Comparison of ENCODE assay signal across 12 cellular contexts in genomic region chr1:223700388-223700918, GRCh38. TPM values are rescaled to one million over a fixed set of nuclear protein-coding genes. Genes with fewer than 3 reads are reported as not detected.
DNase-seq lines count a peak whose midpoint lies in the region; ATAC-seq and TF ChIP-seq lines count a peak whose summit lies in the region.
"Had no signal": no experiment of that assay in that cellular context is flagged by ENCODE, and none has a peak within 500 bp of the region (broad histone marks: within the 10 kb centered on the region; RNA-seq: fewer than 3 reads in every experiment).

No MANE protein-coding gene starts in this region.

- peaks cover 16% of the 10 kb centered on the region for H3K4me1 Mint-ChIP-seq in GM23338

- peaks cover 9% of the 10 kb centered on the region for H3K27me3 Mint-ChIP-seq in GM23338 (ENCODE audit: insufficient read depth, low read depth, poor library complexity)

- H3K4me3 ChIP-seq in GM23338 (no peak overlapping the region), SJCRH30 (no peak overlapping the region), fibroblast of pulmonary artery (replicated peaks; ENCODE audit: low read depth, low read length) (no peak overlapping the region), skin epidermis (no peak overlapping the region)
- H3K4me3 ChIP-seq: body of pancreas had no signal

- H3K36me3 Mint-ChIP-seq in GM23338 (ENCODE audit: low read depth), result no peaks in the 10 kb centered on the region; the same call in 2 of the 3 replicates

- H3K4me1 ChIP-seq in GM23338 (ENCODE audit: insufficient read depth) (peaks cover 11% of the 10 kb centered on the region; the same call in 1 of the 2 replicates), SJCRH30 (peaks cover 23% of the 10 kb centered on the region)
- H3K4me1 ChIP-seq: body of pancreas had no signal

- H3K9me3 ChIP-seq in SJCRH30 (replicated peaks), result no peaks in the 10 kb centered on the region
- H3K9me3 ChIP-seq: body of pancreas had no signal

- no peaks in the 10 kb centered on the region for H3K79me2 ChIP-seq in GM23338 (replicated peaks; ENCODE audit: insufficient read depth)

- H3K4me3 Mint-ChIP-seq in GM23338, result no peak overlapping the region

- 0 out of 2 replicates have a peak overlapping the region, but pooled peaks have one; percentile 27 for H3K27ac Mint-ChIP-seq in GM23338

- H3F3A ChIP-seq in GM23338 (replicated peaks; ENCODE audit: low read depth), result no peaks in the 10 kb centered on the region

- H2AFZ ChIP-seq in GM23338, result no peak overlapping the region

- no peaks in the 10 kb centered on the region for H3K9me3 Mint-ChIP-seq in GM23338

- H3K27ac ChIP-seq in GM23338 (ENCODE audit: low read depth) (no peak overlapping the region), SJCRH30 (peak overlapping the region; percentile 75), skin epidermis (peak overlapping the region in 19 of 21 experiments; percentile 5 to 88 (median 76))
- H3K27ac ChIP-seq: body of pancreas had no signal

- TF ChIP-seq CTCF in GM23338 (conservative IDR thresholded peaks at IDR 0.05; ENCODE audit: low read depth in 2 of 2) (no peak), fibroblast of pulmonary artery (IDR thresholded peaks at IDR 0.05; ENCODE audit: low read length, missing control alignments) (no peak)

- no peaks in the 10 kb centered on the region for H4K20me1 ChIP-seq in GM23338 (replicated peaks; ENCODE audit: insufficient read depth)

- H3K27me3 ChIP-seq in GM23338 (ENCODE audit: insufficient read depth), result no peaks in the 10 kb centered on the region
- no peaks in the 10 kb centered on the region for H3K27me3 ChIP-seq in SJCRH30
- H3K27me3 ChIP-seq: body of pancreas had no signal

- no peak overlapping the region for H3K4me2 ChIP-seq in GM23338

- no peak for ATAC-seq in GM23338
- no peak for ATAC-seq in HG03457 (IDR thresholded peaks at IDR 0.05; ENCODE audit: unreplicated experiment)
- ATAC-seq in HG02678 (IDR thresholded peaks at IDR 0.05; ENCODE audit: unreplicated experiment), result no peak

- DNase-seq in GM23338 (ENCODE audit: low spot score), result no peak
- DNase-seq in SJCRH30, result no peak
- peak; percentile 60 for DNase-seq in fibroblast of pulmonary artery (ENCODE audit: low read depth)
- no peak for DNase-seq in superior temporal gyrus (ENCODE audit: extremely low spot score)
- DNase-seq in NCI-H446 (lab: John Stamatoyannopoulos, UW), result no peak
- DNase-seq: body of pancreas, posterior cingulate gyrus had no signal

- H3K36me3 ChIP-seq in GM23338 (ENCODE audit: insufficient read depth) (no peaks in the 10 kb centered on the region), SJCRH30 (no peaks in the 10 kb centered on the region)

- H3K9me2 ChIP-seq in GM23338 (ENCODE audit: insufficient read depth), result no peaks in the 10 kb centered on the region

TF ChIP-seq in GM23338, 12 proteins besides CTCF, POLR2A, EP300 and RAD21 (continues in another document):
- TF ChIP-seq ZNF114 (CRISPR knock-in tag; IDR thresholded peaks at IDR 0.05) (no peak), REST (IDR thresholded peaks at IDR 0.05; ENCODE audit: unreplicated experiment) (no peak), CREB1 (CRISPR knock-in tag; IDR thresholded peaks at IDR 0.05; ENCODE audit: low read depth) (no peak), ETS1 (IDR thresholded peaks at IDR 0.05) (no peak), JUNB (IDR thresholded peaks at IDR 0.05; ENCODE audit: unreplicated experiment) (no peak)

RNA-seq across cellular contexts. Expression of gene CAPN2, which starts 11.9 kb away (rescaled TPM):
- total RNA-seq in GM23338 (2014; rRNA removed; shearing (Covaris generic)), result 17.5 and 17.8 TPM in 2 replicates
- polyA plus RNA-seq in GM23338 (2016; fragmentation: Nextera tagmentation; extraction: Ambion mirVana), result 8.4 and 8.8 TPM in 2 replicates
- total RNA-seq in SJCRH30 (2014; rRNA removed; shearing (Covaris generic)), result 163 and 172 TPM in 2 replicates

RNA-seq across cellular contexts. Expression of gene CAPN8, which starts 35.0 kb away (rescaled TPM):
- not detected in 2 replicates for total RNA-seq in GM23338 (2014; rRNA removed; shearing (Covaris generic))
- polyA plus RNA-seq in GM23338 (2016; fragmentation: Nextera tagmentation; extraction: Ambion mirVana), result not detected in 2 replicates
- not detected in 2 replicates for total RNA-seq in SJCRH30 (2014; rRNA removed; shearing (Covaris generic))
- total RNA-seq: G401, LHCN-M2 had no signal
